ENCODE assay signal across 2 cellular contexts in the genomic region with DNA sequence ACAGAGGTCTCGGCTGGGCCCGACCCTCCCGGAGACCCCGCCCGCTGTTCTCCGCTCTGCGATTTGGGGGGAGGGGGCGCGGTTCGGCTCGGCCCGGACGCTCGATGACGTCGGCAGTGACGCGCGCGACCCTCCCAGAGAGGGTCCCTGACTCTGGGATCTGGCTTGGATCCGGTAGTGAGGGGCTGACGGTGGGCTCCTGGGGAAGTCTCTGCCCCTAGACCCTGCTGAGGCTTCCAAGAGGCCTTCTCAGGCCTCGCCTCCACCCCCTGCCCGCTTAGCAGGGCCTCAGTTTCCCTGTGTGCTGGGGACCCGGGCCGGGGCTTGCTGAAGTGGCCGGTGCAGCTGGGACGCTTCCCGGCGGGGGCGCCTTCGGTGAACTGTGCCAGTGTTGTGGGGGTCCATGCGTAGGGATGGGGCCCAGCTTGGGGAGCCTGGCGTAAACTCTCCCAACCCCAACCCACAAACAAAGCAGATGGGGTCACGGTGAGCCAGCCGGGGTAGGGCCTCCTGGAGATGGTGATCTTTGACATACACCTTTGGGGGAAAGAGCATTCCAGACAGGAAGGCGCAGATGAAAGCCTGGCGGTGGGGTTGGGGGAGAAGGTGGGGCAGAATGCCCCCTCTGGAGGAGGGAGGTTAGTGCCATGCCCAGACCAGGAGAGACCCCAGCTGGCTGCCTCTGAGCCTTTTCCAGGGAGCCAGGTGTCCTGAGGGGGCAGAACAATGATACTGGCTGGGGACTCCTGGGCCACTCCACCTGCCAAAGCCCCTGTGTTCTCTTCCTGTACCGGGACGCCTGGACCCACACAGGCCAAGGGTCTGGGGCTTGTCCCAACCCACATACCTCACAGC.
TF ChIP-seq lines count a peak whose summit lies in the region.

No MANE protein-coding gene starts in this region.

TF ChIP-seq in GM12891, 5 proteins besides CTCF, POLR2A, EP300 and RAD21:
- TF ChIP-seq SPI1 (IDR thresholded peaks at IDR 0.05; ENCODE audit: low read depth, low read length) = no peak
- no peak for TF ChIP-seq POU2F2 (IDR thresholded peaks at IDR 0.05; ENCODE audit: low read depth, low read length)
- TF ChIP-seq POLR2AphosphoS5 (IDR thresholded peaks at IDR 0.05; ENCODE audit: low read depth, low read length) = no peak
- no peak for TF ChIP-seq PAX5 (IDR thresholded peaks at IDR 0.05; ENCODE audit: insufficient read depth, low read length, severe bottlenecking)
- no peak for TF ChIP-seq TAF1 (IDR thresholded peaks at IDR 0.05; ENCODE audit: low read depth, low read length)

TF ChIP-seq in endothelial cell of umbilical vein, 7 proteins besides CTCF, POLR2A, EP300 and RAD21:
- TF ChIP-seq EZH2 (IDR thresholded peaks at IDR 0.05; ENCODE audit: borderline replicate concordance, low read depth, low read length, severe bottlenecking) (peak; percentile 72), FOS (IDR thresholded peaks at IDR 0.05; ENCODE audit: borderline replicate concordance, insufficient read depth, low read length) (no peak)
